In the genomic region with DNA sequence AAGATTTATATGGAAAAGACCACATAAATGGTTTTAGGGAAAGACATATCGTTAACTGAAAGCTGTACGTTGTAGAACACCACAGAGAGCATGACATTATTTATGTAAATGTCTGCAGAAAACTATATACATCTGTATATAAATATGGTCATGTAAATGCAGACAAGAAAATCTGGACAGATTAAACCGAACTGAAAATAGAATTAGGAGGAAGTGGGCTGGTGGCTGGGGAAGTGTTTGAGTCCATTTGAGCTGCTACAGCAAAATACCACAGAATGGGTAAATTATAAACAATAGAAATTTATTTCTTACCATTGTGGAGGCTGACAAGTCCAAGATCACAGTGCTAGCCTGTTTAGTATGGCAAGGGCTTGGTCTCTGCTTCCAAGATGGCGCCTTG, we compare ENCODE assay signal across 16 cellular contexts.
"Had no signal": no experiment of that assay in that cellular context is flagged by ENCODE, and none has a peak within 500 bp of the region (broad histone marks: within the 10 kb centered on the region; RNA-seq: fewer than 3 reads in every experiment).

No MANE protein-coding gene starts in this region.

- ATAC-seq: activated CD8-positive, alpha-beta memory T cell treated with anti-CD3 and anti-CD28 coated beads, Interleukin-2, amount 10 ng/mL, durations not matched to agents 7 days and 5 days; effector memory CD8-positive, alpha-beta T cell; pancreas had no signal

- H3K27ac Mint-ChIP-seq: activated CD8-positive, alpha-beta memory T cell treated with anti-CD3 and anti-CD28 coated beads, Interleukin-2, amount 10 ng/mL, durations not matched to agents 7 days and 5 days; activated naive CD4-positive, alpha-beta T cell treated with anti-CD3 and anti-CD28 coated beads, Interleukin-2, amount 50 U/mL, for 24 hours; activated T-cell treated with anti-CD3 and anti-CD28 coated beads, Interleukin-2, amount 50 U/mL, for 24 hours; effector memory CD8-positive, alpha-beta T cell; mesothelial cell of epicardium had no signal

- H3K9me3 Mint-ChIP-seq: activated T-cell treated with anti-CD3 and anti-CD28 coated beads, Interleukin-2, amount 50 U/mL, for 24 hours; effector memory CD8-positive, alpha-beta T cell had no signal

- H3K4me3 Mint-ChIP-seq: activated CD8-positive, alpha-beta memory T cell treated with anti-CD3 and anti-CD28 coated beads, Interleukin-2, amount 10 ng/mL, durations not matched to agents 7 days and 5 days; activated naive CD4-positive, alpha-beta T cell treated with anti-CD3 and anti-CD28 coated beads, Interleukin-2, amount 50 U/mL, for 24 hours; activated T-cell treated with anti-CD3 and anti-CD28 coated beads, Interleukin-2, amount 50 U/mL, for 24 hours; effector memory CD8-positive, alpha-beta T cell; mesothelial cell of epicardium had no signal

- H3K9me3 ChIP-seq: pancreas, transverse colon had no signal

- H3K27me3 ChIP-seq: brain microvascular endothelial cell, pancreas, transverse colon had no signal

- DNase-seq: activated CD4-positive, alpha-beta T cell treated with anti-CD3 and anti-CD28 coated beads, Interleukin-2, amount 50 U/mL, for 4 hours; activated CD4-positive, CD25-positive, alpha-beta regulatory T cell treated with anti-CD3 and anti-CD28 coated beads, Interleukin-2, amount 50 U/mL, for 72 hours; activated CD8-positive, alpha-beta memory T cell treated with anti-CD3 and anti-CD28 coated beads, Interleukin-2, amount 10 ng/mL, durations not matched to agents 7 days and 5 days; activated effector memory CD4-positive, alpha-beta T cell treated with Interleukin-2 at 50 U/mL for 16 hours; activated T-cell treated with anti-CD3 and anti-CD28 coated beads, Interleukin-2, amount 50 U/mL, for 24 hours; amniotic stem cell; brain microvascular endothelial cell; effector memory CD8-positive, alpha-beta T cell; hippocampal formation; kidney glomerular epithelial cell; pancreas; transverse colon had no signal

- H3K27ac ChIP-seq: brain microvascular endothelial cell, epithelial cell of prostate, pancreas, skin epidermis, transverse colon had no signal

- H3K36me3 ChIP-seq: brain microvascular endothelial cell, pancreas, transverse colon had no signal

- H3K4me1 ChIP-seq: pancreas, transverse colon had no signal

- H3K27me3 Mint-ChIP-seq: activated naive CD4-positive, alpha-beta T cell treated with anti-CD3 and anti-CD28 coated beads, Interleukin-2, amount 50 U/mL, for 24 hours had no signal

- H3K36me3 Mint-ChIP-seq: activated CD8-positive, alpha-beta memory T cell treated with anti-CD3 and anti-CD28 coated beads, Interleukin-2, amount 10 ng/mL, durations not matched to agents 7 days and 5 days had no signal

- H3K4me3 ChIP-seq: pancreas, skin epidermis, transverse colon had no signal
